In genomic region chrX:19863237-19864223, GRCh38 we compare ENCODE assay signal across 8 cellular contexts.
DNase-seq lines count a peak whose midpoint lies in the region; ATAC-seq and TF ChIP-seq lines count a peak whose summit lies in the region.

No MANE protein-coding gene starts in this region.

- no peak overlapping the region for H3K27ac Mint-ChIP-seq in activated naive CD4-positive, alpha-beta T cell treated with anti-CD3 and anti-CD28 coated beads, Interleukin-2, amount 10 ng/mL, durations not matched to agents 7 days and 5 days

- H3K79me2 ChIP-seq in DND-41 (ENCODE audit: insufficient read depth, low read length): peaks cover 89% of the 10 kb centered on the region

- peak overlapping the region; percentile 77 for H3K27ac ChIP-seq in DND-41 (ENCODE audit: low read length)

- H3K9me3 ChIP-seq in DND-41 (ENCODE audit: insufficient read depth, low read length, severe bottlenecking): no peaks in the 10 kb centered on the region

- ATAC-seq in DND-41 (ENCODE audit: insufficient read depth, low read depth): peak; percentile 9; the same call in 1 of the 3 replicates
- ATAC-seq in GM19452 (IDR thresholded peaks at IDR 0.05; ENCODE audit: unreplicated experiment): peak; percentile 78
- ATAC-seq in HG03354 (IDR thresholded peaks at IDR 0.05; ENCODE audit: poor library complexity, severe bottlenecking, unreplicated experiment): peak; percentile 77

- H3K4me3 Mint-ChIP-seq in activated naive CD4-positive, alpha-beta T cell treated with anti-CD3 and anti-CD28 coated beads, Interleukin-2, amount 10 ng/mL, durations not matched to agents 7 days and 5 days: no peak overlapping the region

- peaks cover 60% of the 10 kb centered on the region for H3K4me1 ChIP-seq in DND-41 (ENCODE audit: insufficient read depth, low read length)

- CTCF ChIA-PET in activated naive CD4-positive, alpha-beta T cell treated with anti-CD3 and anti-CD28 coated beads, Interleukin-2, amount 10 ng/mL, durations not matched to agents 7 days and 5 days (lab: Charles Lee): no interaction called here

- H3K27me3 ChIP-seq in DND-41 (ENCODE audit: insufficient read depth, low read length, poor library complexity): no peaks in the 10 kb centered on the region

- in situ Hi-C loops in GM13977 (cut with MboI; ENCODE audit: low pct_unique_long_range_greater_than_20kb, low sequenced_read_pairs, unreplicated experiment): no loop called here

- TF ChIP-seq CTCF in DND-41 (IDR thresholded peaks at IDR 0.05; ENCODE audit: borderline replicate concordance, extremely low read depth, low read length, poor library complexity, severe bottlenecking) (no peak), choroid plexus epithelial cell (conservative IDR thresholded peaks at IDR 0.05; ENCODE audit: low read depth, low read length) (no peak), GM13977 (IDR thresholded peaks at IDR 0.05; ENCODE audit: extremely low read depth, insufficient read depth, missing control alignments) (no peak)

- H3K4me1 Mint-ChIP-seq in activated naive CD4-positive, alpha-beta T cell treated with anti-CD3 and anti-CD28 coated beads, Interleukin-2, amount 10 ng/mL, durations not matched to agents 7 days and 5 days: peaks cover 55% of the 10 kb centered on the region

- no peak overlapping the region for H3K4me2 ChIP-seq in DND-41 (ENCODE audit: insufficient read depth, low read length)

- peaks cover 16% of the 10 kb centered on the region; the same call in 1 of the 2 replicates for H4K20me1 ChIP-seq in DND-41 (ENCODE audit: insufficient read depth, low read length)

- peaks cover 11% of the 10 kb centered on the region for H3K36me3 Mint-ChIP-seq in activated naive CD4-positive, alpha-beta T cell treated with anti-CD3 and anti-CD28 coated beads, Interleukin-2, amount 10 ng/mL, durations not matched to agents 7 days and 5 days

- no peaks in the 10 kb centered on the region for H3K9me3 Mint-ChIP-seq in activated naive CD4-positive, alpha-beta T cell treated with anti-CD3 and anti-CD28 coated beads, Interleukin-2, amount 10 ng/mL, durations not matched to agents 7 days and 5 days

- no peaks in the 10 kb centered on the region for H3K27me3 Mint-ChIP-seq in activated naive CD4-positive, alpha-beta T cell treated with anti-CD3 and anti-CD28 coated beads, Interleukin-2, amount 10 ng/mL, durations not matched to agents 7 days and 5 days

- no peak overlapping the region for H2AFZ ChIP-seq in DND-41 (ENCODE audit: low read depth, low read length)

- DNase-seq in DND-41 (no peak), choroid plexus epithelial cell (ENCODE audit: low read depth) (peak; percentile 51), RPMI8226 (no peak), GM13977 (ENCODE audit: low spot score) (no peak), DMS53 (lab: John Stamatoyannopoulos, UW) (no peak)
- DNase-seq in activated naive CD4-positive, alpha-beta T cell treated with anti-CD3 and anti-CD28 coated beads, Interleukin-2, amount 10 ng/mL, durations not matched to agents 7 days and 5 days: no peak

- H3K36me3 ChIP-seq in DND-41 (ENCODE audit: insufficient read depth, low read length): no peaks in the 10 kb centered on the region

- H3K9ac ChIP-seq in DND-41 (ENCODE audit: low read depth, low read length): no peak overlapping the region

- H3K4me3 ChIP-seq in DND-41 (ENCODE audit: low read depth in 1 of 2, low read length in 2 of 2): no peak overlapping the region
- H3K4me3 ChIP-seq in choroid plexus epithelial cell (ENCODE audit: low read depth, low read length): no peak overlapping the region

Comparison
In these comparisons a context has a peak if more than half of its experiments do, and no peak if none do; other contexts are left out.
1. ATAC-seq: peak in every context shown above with its lines; median percentile 78 in GM19452; 77 in HG03354; 9 in DND-41.